ENCODE assay signal across 11 cellular contexts in the genomic region with DNA sequence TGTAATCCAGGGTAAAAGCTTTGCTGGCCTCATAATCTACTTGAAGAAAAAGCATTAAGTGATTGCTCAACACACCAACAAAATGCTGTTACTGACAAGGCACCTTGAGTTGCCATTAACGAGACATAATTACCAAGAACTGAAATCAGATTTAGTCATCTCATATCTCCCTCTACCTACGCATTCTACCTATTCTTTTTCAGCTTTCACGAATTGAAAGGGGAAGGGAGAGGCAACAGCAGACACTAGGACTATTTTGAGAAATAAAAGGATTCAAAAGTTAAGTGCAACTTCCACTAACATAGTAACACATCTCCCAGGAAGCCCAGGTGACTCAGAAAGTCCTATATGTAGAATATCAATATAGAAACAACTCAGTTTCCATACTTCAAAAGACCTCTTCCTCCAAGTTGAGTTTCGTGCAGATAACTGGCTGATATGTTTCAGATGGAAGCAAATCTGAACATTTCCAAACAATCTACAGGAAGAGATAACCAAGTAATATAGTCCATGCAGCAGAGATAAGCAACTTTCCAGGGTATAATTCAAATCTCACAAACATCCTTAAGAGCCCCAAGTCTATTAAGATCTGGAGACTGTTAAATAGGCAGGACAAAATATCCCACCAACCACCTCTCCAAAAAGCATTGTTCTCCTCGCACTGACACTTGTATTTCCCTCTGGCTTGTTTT. TPM values are rescaled to one million over a fixed set of nuclear protein-coding genes. Genes with fewer than 3 reads are reported as not detected.
DNase-seq lines count a peak whose midpoint lies in the region; ATAC-seq and TF ChIP-seq lines count a peak whose summit lies in the region.
"Had no signal": no experiment of that assay in that cellular context is flagged by ENCODE, and none has a peak within 500 bp of the region (broad histone marks: within the 10 kb centered on the region; RNA-seq: fewer than 3 reads in every experiment).

No MANE protein-coding gene starts in this region.

- no peaks in the 10 kb centered on the region for H3K36me3 ChIP-seq in Caco-2 (ENCODE audit: control insufficient read depth, insufficient read depth, low read length)
- no peaks in the 10 kb centered on the region for H3K36me3 ChIP-seq in Panc1 (ENCODE audit: control insufficient read depth, insufficient read depth, low read length)
- H3K36me3 ChIP-seq in iPS-15b (ENCODE audit: control insufficient read depth, insufficient read depth, low read length), result no peaks in the 10 kb centered on the region
- H3K36me3 ChIP-seq in SJCRH30, result no peaks in the 10 kb centered on the region
- H3K36me3 ChIP-seq: gastroesophageal sphincter had no signal

- intact Hi-C loops in Caco-2 (cut with micrococcal nuclease; ENCODE audit: unreplicated experiment), result no loop called here
- intact Hi-C loops in Panc1 (cut with micrococcal nuclease; ENCODE audit: unreplicated experiment), result no loop called here

- in situ Hi-C loops in Panc1 (cut with HindIII; ENCODE audit: low pct_unique_long_range_greater_than_20kb, low sequenced_read_pairs), result no loop called here

- H3K36me3 Mint-ChIP-seq in Caco-2 (ENCODE audit: insufficient read depth, unreplicated experiment), result peaks cover 24% of the 10 kb centered on the region

- H3K4me3 Mint-ChIP-seq in Caco-2 (ENCODE audit: unreplicated experiment), result peak overlapping the region; percentile 93

- peaks cover 43% of the 10 kb centered on the region for H3K4me1 ChIP-seq in Caco-2
- peaks cover 48% of the 10 kb centered on the region for H3K4me1 ChIP-seq in Panc1 (ENCODE audit: control insufficient read depth, insufficient read depth, low read length)
- H3K4me1 ChIP-seq in iPS-15b (ENCODE audit: control insufficient read depth, insufficient read depth, low read length), result peaks cover 17% of the 10 kb centered on the region
- H3K4me1 ChIP-seq in SJCRH30, result 0 out of 2 replicates have a peak, but pooled peaks cover 3% of the 10 kb centered on the region

- DNase-seq in Caco-2, result no peak
- no peak for DNase-seq in Panc1 (ENCODE audit: low read depth, low spot score)
- DNase-seq in NCI-H1436 treated with DMSO at 0.1 percent for 48 hours (lab: John Stamatoyannopoulos, UW), result no peak
- DNase-seq in DMS 273 (lab: John Stamatoyannopoulos, UW; ENCODE audit: unreplicated experiment), result no peak
- no peak for DNase-seq in SJCRH30
- no peak for DNase-seq in NCI-H1105 (lab: John Stamatoyannopoulos, UW)
- DNase-seq: EL; stimulated activated CD4-positive, alpha-beta T cell treated with anti-CD3 and anti-CD28 coated beads, Interleukin-2, amount 100 ng/mL, for 48 hours had no signal

- H3K4me1 Mint-ChIP-seq in Caco-2 (ENCODE audit: low read depth, unreplicated experiment), result peaks cover 46% of the 10 kb centered on the region

- ATAC-seq in GM21526 (IDR thresholded peaks at IDR 0.05; ENCODE audit: low FRiP score, unreplicated experiment) (peak; percentile 62), Panc1 (no peak)
- ATAC-seq: gastroesophageal sphincter had no signal

- no peak overlapping the region for H3K9ac ChIP-seq in iPS-15b (ENCODE audit: low read depth, low read length)

- no peaks in the 10 kb centered on the region for H3K27me3 Mint-ChIP-seq in Caco-2 (ENCODE audit: insufficient read depth, unreplicated experiment)

- POLR2A ChIA-PET in Caco-2 (lab: Charles Lee) (no interaction called here), Panc1 (lab: Charles Lee) (no interaction called here)

- peak overlapping the region; percentile 59 for H3K27ac Mint-ChIP-seq in Caco-2 (ENCODE audit: unreplicated experiment)

- TF ChIP-seq CTCF in Caco-2 (IDR thresholded peaks at IDR 0.05; ENCODE audit: insufficient read depth in 1 of 2, low read depth in 1 of 2, low read length in 1 of 2, severe bottlenecking in 1 of 2, unreplicated experiment in 1 of 2) (no peak), Panc1 (IDR thresholded peaks at IDR 0.05) (no peak)

- CTCF ChIA-PET in Caco-2 (lab: Charles Lee) (no interaction called here), Panc1 (lab: Charles Lee) (no interaction called here)

- H3K9me3 ChIP-seq in Caco-2 (no peaks in the 10 kb centered on the region), Panc1 (ENCODE audit: control insufficient read depth, insufficient read depth, low read depth, low read length) (no peaks in the 10 kb centered on the region), iPS-15b (ENCODE audit: control insufficient read depth, insufficient read depth, low read length) (no peaks in the 10 kb centered on the region), SJCRH30 (replicated peaks) (no peaks in the 10 kb centered on the region)
- H3K9me3 ChIP-seq: gastroesophageal sphincter had no signal

- H3K27me3 ChIP-seq in Caco-2 (replicated peaks; ENCODE audit: control insufficient read depth, insufficient read depth, low read length), result no peaks in the 10 kb centered on the region
- no peaks in the 10 kb centered on the region for H3K27me3 ChIP-seq in Panc1 (ENCODE audit: control insufficient read depth, insufficient read depth, low read length)
- H3K27me3 ChIP-seq in iPS-15b (ENCODE audit: control insufficient read depth, insufficient read depth, low read length), result peaks cover 7% of the 10 kb centered on the region
- H3K27me3 ChIP-seq in SJCRH30, result no peaks in the 10 kb centered on the region
- H3K27me3 ChIP-seq: gastroesophageal sphincter had no signal

- peak overlapping the region; percentile 62 for H3K4me3 ChIP-seq in Caco-2 (ENCODE audit: low read depth, low read length)
- H3K4me3 ChIP-seq in Panc1 (ENCODE audit: low read depth in 2 of 2, low read length in 2 of 2), result peak overlapping the region; percentile 63 to 83
- peak overlapping the region; percentile 36 for H3K4me3 ChIP-seq in iPS-15b (ENCODE audit: low read depth, low read length)
- H3K4me3 ChIP-seq in SJCRH30, result no peak overlapping the region

- H3K27ac ChIP-seq in Panc1 (ENCODE audit: low read length) (peak overlapping the region; percentile 99), SJCRH30 (no peak overlapping the region)

- BruUV-seq in Caco-2 (replicated peaks; lab: Mats Ljungman, UMichigan) (no TSS peak), Panc1 (replicated peaks; lab: Mats Ljungman, UMichigan) (no TSS peak)

- H3K9me3 Mint-ChIP-seq in Caco-2 (ENCODE audit: unreplicated experiment), result peaks cover 10% of the 10 kb centered on the region

RNA-seq across cellular contexts. Expression of a gene that starts 1.9 kb away (rescaled TPM):
- total RNA-seq in Caco-2 (2022) (71.2 and 79.5 TPM in 2 replicates), Panc1 (2021; ENCODE audit: unreplicated experiment) (88.1 TPM)
- 65.0 TPM for polyA plus RNA-seq in Panc1 (2012; ENCODE audit: insufficient read length)
- 1.5 and 2.0 TPM in 2 replicates for total RNA-seq in SJCRH30 (2014; rRNA removed; shearing (Covaris generic))

RNA-seq across cellular contexts. Expression of a gene that starts 2.4 kb away (rescaled TPM):
- 4.7 and 5.9 TPM in 2 replicates for total RNA-seq in Caco-2 (2022)
- 8.9 TPM for total RNA-seq in Panc1 (2021; ENCODE audit: unreplicated experiment)
- 7.2 TPM for polyA plus RNA-seq in Panc1 (2012; ENCODE audit: insufficient read length)
- total RNA-seq in SJCRH30 (2014; rRNA removed; shearing (Covaris generic)), result 0.06 TPM in 1 of 2 replicates, not detected in the other

Comparison
In these comparisons a context has a peak if more than half of its experiments do, and no peak if none do; other contexts are left out.
1. RNA of a gene that starts 1.9 kb away (total RNA-seq): 88.1 TPM in Panc1 (single experiment) and 71.2 to 79.5 TPM in Caco-2; 1.5 to 2.0 TPM in SJCRH30; every median in the first group is over 10 times any median in the second.